4 cellular contexts compared by ENCODE assay signal in genomic region chr2:121170577-121170976, GRCh38.
"Had no signal": no experiment of that assay in that cellular context is flagged by ENCODE, and none has a peak within 500 bp of the region (broad histone marks: within the 10 kb centered on the region; RNA-seq: fewer than 3 reads in every experiment).

No MANE protein-coding gene starts in this region.

- H3K4me1 ChIP-seq: HAP-1 had no signal

- H3K27ac ChIP-seq: GM23248 had no signal

- H3K4me3 ChIP-seq: GM23248, GM23338, HAP-1 had no signal

- H3K36me3 ChIP-seq: HAP-1 had no signal

- ATAC-seq: GM23338, HCT116 had no signal
